ENCODE assay signal across 8 cellular contexts in the genomic region with DNA sequence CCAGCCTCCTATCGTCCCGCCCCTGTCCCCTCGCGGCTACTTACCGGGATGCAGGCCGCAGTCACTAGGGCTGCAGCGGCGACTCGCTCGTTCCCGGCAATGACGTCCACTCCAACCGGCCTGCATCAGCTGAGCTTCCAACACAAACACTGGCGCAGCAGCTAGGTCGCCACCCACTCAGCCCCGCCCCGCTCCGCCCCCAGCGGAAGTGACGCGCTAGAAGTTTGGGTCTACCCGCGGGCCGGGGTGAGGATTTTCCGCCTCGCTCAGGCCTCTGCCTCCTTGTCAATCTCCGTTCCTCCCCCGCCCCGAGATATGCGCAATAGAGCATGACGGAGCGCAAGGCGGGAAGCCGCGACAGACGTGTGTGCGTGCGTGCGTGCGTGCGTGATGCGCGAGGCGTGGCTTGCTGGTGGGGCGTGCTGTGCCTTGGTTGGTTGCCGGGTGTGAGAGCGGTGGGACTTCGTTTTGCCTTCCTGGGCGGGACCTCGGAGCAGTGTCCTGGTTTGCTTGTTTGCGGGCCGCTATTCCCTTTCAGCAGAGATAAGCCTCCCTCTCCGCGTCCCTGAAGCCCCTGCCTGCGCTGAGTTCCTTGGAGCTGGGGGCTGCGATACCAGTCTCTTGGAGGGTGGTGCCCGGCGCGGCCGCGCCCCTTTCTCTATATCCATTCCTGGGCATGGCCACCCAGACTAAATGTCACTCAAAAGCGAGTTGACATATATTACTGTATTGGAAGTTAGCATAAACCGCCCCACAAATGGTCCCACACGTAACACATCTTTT. TPM values are rescaled to one million over a fixed set of nuclear protein-coding genes. Genes with fewer than 3 reads are reported as not detected.
DNase-seq lines count a peak whose midpoint lies in the region; ATAC-seq, FAIRE-seq and TF ChIP-seq lines count a peak whose summit lies in the region.

PNPLA8 (minus strand) TSS at position 151 of the 783 bp plus-strand sequence. CDS start 10,644 bp downstream, outside the sequence.

- TF ChIP-seq CTCF in Loucy (conservative IDR thresholded peaks at IDR 0.05; ENCODE audit: low read length) (no peak), fibroblast of mammary gland (conservative IDR thresholded peaks at IDR 0.05; ENCODE audit: control insufficient read depth, insufficient read depth, low read depth, low read length) (no peak)

- no peaks in the 10 kb centered on the region for H3F3A ChIP-seq in Loucy (ENCODE audit: low read depth)

- H2AFZ ChIP-seq in Loucy (ENCODE audit: low read length): peak within 1 kb of the TSS; percentile 78

- peak; percentile 94 for FAIRE-seq in H54 (lab: Jason Lieb, UNC)

- no peaks in the 10 kb centered on the region for H3K9me3 ChIP-seq in Loucy (ENCODE audit: insufficient read depth, low read depth, low read length)

- ATAC-seq in naive thymus-derived CD8-positive, alpha-beta T cell: peak; percentile 87 to 88

- TF ChIP-seq POLR2A in H54 (IDR thresholded peaks at IDR 0.05; ENCODE audit: low read depth, low read length) (peak; percentile 88), Raji (IDR thresholded peaks at IDR 0.05; ENCODE audit: insufficient read depth, low read depth, low read length) (peak; percentile 89)

- POLR2A ChIA-PET in naive thymus-derived CD8-positive, alpha-beta T cell (lab: Charles Lee): interaction anchor here (0.6 to 3.9 kb wide), 13 partner anchors 11 to 1400 kb away, joined by 3 to 53 read pairs (median 3); partner anchors contain the start of genes CBLL1, DNAJB9, HBP1 and NRCAM

- H3K4me3 Mint-ChIP-seq in naive thymus-derived CD8-positive, alpha-beta T cell: peak within 1 kb of the TSS; percentile 92 to 99 (median 97)

- no peaks in the 10 kb centered on the region for H3K36me3 ChIP-seq in Loucy (ENCODE audit: insufficient read depth, low read length)

- peaks cover 44% of the 10 kb centered on the region for H3K79me2 ChIP-seq in Loucy (ENCODE audit: insufficient read depth, low read length)

- H3K9me3 Mint-ChIP-seq in naive thymus-derived CD8-positive, alpha-beta T cell: no peaks in the 10 kb centered on the region

- H3K27ac Mint-ChIP-seq in naive thymus-derived CD8-positive, alpha-beta T cell: peak within 1 kb of the TSS; percentile 96 to 100 (median 100)

- H3K4me1 Mint-ChIP-seq in naive thymus-derived CD8-positive, alpha-beta T cell: peaks cover 20 to 56% (median 40%) of the 10 kb centered on the region in 4 donors

- H3K9ac ChIP-seq in Loucy (ENCODE audit: low read depth, low read length, poor library complexity, severe bottlenecking): peak within 1 kb of the TSS; percentile 78

- peaks cover 37% of the 10 kb centered on the region for H4K20me1 ChIP-seq in Loucy (ENCODE audit: insufficient read depth, low read length, poor library complexity, severe bottlenecking)

- H3K27me3 ChIP-seq in Loucy (ENCODE audit: insufficient read depth, low read length, poor library complexity, severe bottlenecking): no peaks in the 10 kb centered on the region

- H3K4me2 ChIP-seq in Loucy (ENCODE audit: low read depth, low read length, poor library complexity, severe bottlenecking): peak within 1 kb of the TSS; percentile 95

- H3K27me3 Mint-ChIP-seq in naive thymus-derived CD8-positive, alpha-beta T cell: peaks cover 0 to 1% (median 0%) of the 10 kb centered on the region in 5 donors

- H3K4me3 ChIP-seq in Loucy (ENCODE audit: low read length, poor library complexity, severe bottlenecking): peak within 1 kb of the TSS; percentile 94
- H3K4me3 ChIP-seq in fibroblast of mammary gland (ENCODE audit: control insufficient read depth, low read depth, low read length): peak within 1 kb of the TSS; percentile 81

- H3K9me2 ChIP-seq in Loucy (replicated peaks; ENCODE audit: low read depth, low read length): no peaks in the 10 kb centered on the region

- H3K4me1 ChIP-seq in Loucy (ENCODE audit: insufficient read depth, low read length, poor library complexity, severe bottlenecking): peaks cover 42% of the 10 kb centered on the region

- DNase-seq in EL (peak; percentile 99), H54 (ENCODE audit: insufficient read length, low spot score) (peak; percentile 81), fibroblast of mammary gland (ENCODE audit: low read depth) (peak; percentile 99)
- peak; percentile 100 for DNase-seq in activated T-helper 9 cell treated with anti-CD3 and anti-CD28 coated beads, Interleukin-2, amount 50 U/mL, for 16 hours (ENCODE audit: low read depth)
- DNase-seq in naive thymus-derived CD8-positive, alpha-beta T cell: peak; percentile 99 to 100 (median 100)
- peak; percentile 99 to 100 (median 100) for DNase-seq in stimulated activated naive CD4-positive, alpha-beta T cell (lab: John Stamatoyannopoulos, UW)

- peaks cover 0 to 11% (median 0%) of the 10 kb centered on the region in 3 donors for H3K36me3 Mint-ChIP-seq in naive thymus-derived CD8-positive, alpha-beta T cell

RNA-seq across cellular contexts. Expression of gene PNPLA8, which starts in this region (rescaled TPM):
- total RNA-seq in naive thymus-derived CD8-positive, alpha-beta T cell: 10 to 100 TPM; 19.7 to 25.6 TPM
- 10 to 100 TPM; 24.0 to 26.5 (median 24.3) TPM for polyA plus RNA-seq in naive thymus-derived CD8-positive, alpha-beta T cell

Comparison
In these comparisons a context has a peak if more than half of its experiments do, and no peak if none do; other contexts are left out.
1. Peak in every context shown above with its lines: DNase-seq, ATAC-seq and H3K4me3 ChIP-seq.